8 cellular contexts compared by ENCODE assay signal in the genomic region with DNA sequence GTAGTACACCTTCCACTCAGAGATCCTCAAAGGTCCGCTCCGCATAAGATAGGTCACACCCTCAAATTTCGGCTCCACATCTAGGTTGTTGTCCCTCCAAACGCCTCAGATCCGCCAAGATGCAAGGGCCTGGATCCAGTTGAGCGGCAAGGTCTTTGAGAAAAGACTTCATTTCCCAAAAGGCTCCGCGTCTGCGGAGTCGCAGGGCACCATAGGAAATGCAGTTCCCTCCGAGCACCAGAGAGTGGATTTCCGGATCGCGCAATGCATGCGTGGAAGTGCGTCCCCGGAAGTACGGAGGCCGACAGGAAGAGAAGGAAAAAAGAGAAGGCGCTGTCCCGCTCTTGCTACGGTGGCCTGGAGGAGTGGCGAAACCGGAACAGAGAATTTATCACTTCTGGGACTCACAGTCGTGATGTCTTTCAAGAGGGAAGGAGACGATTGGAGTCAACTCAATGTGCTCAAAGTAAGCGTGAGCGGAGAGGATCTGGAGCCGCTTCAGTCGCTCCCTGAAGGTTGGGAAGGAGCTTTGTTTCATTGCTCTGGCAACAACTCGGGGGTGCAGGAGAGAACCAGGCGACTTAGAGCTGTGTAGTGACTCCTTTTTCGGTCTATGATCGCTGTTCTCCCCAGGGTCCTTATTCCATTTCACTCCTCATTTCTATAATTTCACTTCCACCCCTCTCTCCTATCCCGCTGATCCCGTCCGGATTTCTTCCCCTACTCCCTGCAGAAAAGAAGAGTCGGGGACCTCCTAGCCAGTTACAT. TPM values are rescaled to one million over a fixed set of nuclear protein-coding genes. Genes with fewer than 3 reads are reported as not detected.
A peak's percentile ranks its signal among the peaks of the same experiment; 100 is the strongest.
DNase-seq lines count a peak whose midpoint lies in the region; ATAC-seq and TF ChIP-seq lines count a peak whose summit lies in the region.

A gene with protein sequence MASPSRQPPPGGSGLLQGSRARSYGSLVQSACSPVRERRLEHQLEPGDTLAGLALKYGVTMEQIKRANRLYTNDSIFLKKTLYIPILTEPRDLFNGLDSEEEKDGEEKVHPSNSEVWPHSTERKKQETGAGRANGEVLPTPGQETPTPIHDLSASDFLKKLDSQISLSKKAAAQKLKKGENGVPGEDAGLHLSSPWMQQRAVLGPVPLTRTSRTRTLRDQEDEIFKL (minus strand): TSS at position 165 of the 768 bp plus-strand sequence. CDS start 644 bp downstream, outside the sequence.
A gene with protein sequence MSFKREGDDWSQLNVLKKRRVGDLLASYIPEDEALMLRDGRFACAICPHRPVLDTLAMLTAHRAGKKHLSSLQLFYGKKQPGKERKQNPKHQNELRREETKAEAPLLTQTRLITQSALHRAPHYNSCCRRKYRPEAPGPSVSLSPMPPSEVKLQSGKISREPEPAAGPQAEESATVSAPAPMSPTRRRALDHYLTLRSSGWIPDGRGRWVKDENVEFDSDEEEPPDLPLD (plus strand): TSS at position 407 of the 768 bp plus-strand sequence. CDS start 9 bp downstream, at position 416.

- H3K9ac ChIP-seq in smooth muscle cell (ENCODE audit: low read depth): peak within 1 kb of the TSS; percentile 63

- TF ChIP-seq CTCF in activated B cell treated with CpG ODN at 0.5 μM for 24 hours (IDR thresholded peaks at IDR 0.05) (no peak), smooth muscle cell (IDR thresholded peaks at IDR 0.05; ENCODE audit: borderline replicate concordance, insufficient read depth, poor library complexity, severe bottlenecking) (no peak)

- peaks cover 12% of the 10 kb centered on the region for H3K4me1 ChIP-seq in smooth muscle cell (ENCODE audit: low read depth)

- H3K36me3 Mint-ChIP-seq in activated B cell treated with CpG ODN at 0.5 μM for 24 hours (ENCODE audit: low read depth) (peaks cover 53% of the 10 kb centered on the region), immature natural killer cell (peaks cover 12 to 26% (median 19%) of the 10 kb centered on the region in 3 donors)

- H2AFZ ChIP-seq in smooth muscle cell (ENCODE audit: low read depth): peak within 1 kb of the TSS; percentile 92

- H3K4me3 ChIP-seq in smooth muscle cell: peak within 1 kb of the TSS; percentile 60

- in situ Hi-C loops in GM18951 (cut with MboI; ENCODE audit: low sequenced_read_pairs, unreplicated experiment): no loop called here

- H3K79me2 ChIP-seq in smooth muscle cell (ENCODE audit: low read depth): peaks cover 6% of the 10 kb centered on the region

- intact Hi-C loops in activated B cell treated with CpG ODN at 0.5 μM for 24 hours (cut with micrococcal nuclease): loop anchor here (1.0 to 10.0 kb wide), 8 partner anchors 10 to 449 kb away; partner anchors contain the start of genes PIP5K1A, PSMD4, SEMA6C and SNX27

- 1% methylated on average over 38 of the region's 38 CpGs for WGBS in smooth muscle cell (ENCODE audit: low lambda C conversion rate)

- POLR2A ChIA-PET in activated B cell treated with CpG ODN at 0.5 μM for 24 hours (lab: Charles Lee): interaction anchor here (0.6 to 2.5 kb wide), 10 partner anchors 9 to 802 kb away, joined by 3 to 22 read pairs (median 4); partner anchors contain the start of genes MLLT11, PSMD4, RPRD2 and TNFAIP8L2

- H3F3A ChIP-seq in smooth muscle cell (ENCODE audit: low read depth): peaks cover 10% of the 10 kb centered on the region

- H3K27ac ChIP-seq in caudate nucleus (ENCODE audit: low read depth, low read length) (peak within 1 kb of the TSS; percentile 86), smooth muscle cell (ENCODE audit: low read depth) (peak within 1 kb of the TSS; percentile 73)

- H3K4me1 Mint-ChIP-seq in activated B cell treated with CpG ODN at 0.5 μM for 24 hours (peaks cover 37% of the 10 kb centered on the region), immature natural killer cell (peaks cover 42 to 51% of the 10 kb centered on the region in 2 donors)

- H3K36me3 ChIP-seq in smooth muscle cell (ENCODE audit: low read depth): no peaks in the 10 kb centered on the region

- no peaks in the 10 kb centered on the region for H3K9me3 ChIP-seq in smooth muscle cell (replicated peaks; ENCODE audit: low read depth)

- peak; percentile 93 for DNase-seq in AG08396 (ENCODE audit: low spot score)
- DNase-seq in NCI-H226: peak; percentile 99
- DNase-seq in activated B cell treated with CpG ODN at 0.5 μM for 24 hours: peak; percentile 87
- DNase-seq in caudate nucleus (lab: John Stamatoyannopoulos, UW): peak; percentile 68 to 99 (median 95)
- DNase-seq in immature natural killer cell: peak; percentile 95 to 97 (median 96)
- DNase-seq in smooth muscle cell (lab: John Stamatoyannopoulos, UW; ENCODE audit: unreplicated experiment): peak; percentile 66

- H3K9me3 Mint-ChIP-seq in activated B cell treated with CpG ODN at 0.5 μM for 24 hours (no peaks in the 10 kb centered on the region), immature natural killer cell (no peaks in the 10 kb centered on the region)

- peak within 1 kb of the TSS; percentile 92 for H3K4me3 Mint-ChIP-seq in activated B cell treated with CpG ODN at 0.5 μM for 24 hours
- peak within 1 kb of the TSS; percentile 94 to 100 (median 99) for H3K4me3 Mint-ChIP-seq in immature natural killer cell

- peak within 1 kb of the TSS; percentile 96 for H3K4me2 ChIP-seq in smooth muscle cell

- H3K27me3 Mint-ChIP-seq in activated B cell treated with CpG ODN at 0.5 μM for 24 hours (no peaks in the 10 kb centered on the region), immature natural killer cell (ENCODE audit: low read depth in 3 of 3) (peaks cover 9 to 15% (median 10%) of the 10 kb centered on the region in 3 donors)

- TF ChIP-seq POLR2A in GM18951 (IDR thresholded peaks at IDR 0.05; ENCODE audit: extremely low read depth, insufficient read depth, insufficient read length): peak; percentile 73

- ATAC-seq in HG03175 (IDR thresholded peaks at IDR 0.05; ENCODE audit: unreplicated experiment): peak; percentile 92
- ATAC-seq in activated B cell treated with CpG ODN at 0.5 μM for 24 hours (ENCODE audit: low read depth): peak; percentile 96

- no peaks in the 10 kb centered on the region for H3K27me3 ChIP-seq in smooth muscle cell (ENCODE audit: low read depth)

- H3K27ac Mint-ChIP-seq in activated B cell treated with CpG ODN at 0.5 μM for 24 hours: peak within 1 kb of the TSS; percentile 89
- H3K27ac Mint-ChIP-seq in immature natural killer cell: peak within 1 kb of the TSS; percentile 91 to 98 (median 95)

- H4K20me1 ChIP-seq in smooth muscle cell (ENCODE audit: low read depth): no peaks in the 10 kb centered on the region

- CTCF ChIA-PET in activated B cell treated with CpG ODN at 0.5 μM for 24 hours (lab: Charles Lee): interaction anchor here (2.7 kb wide), 1 partner anchor 66 kb away, joined by 8 read pairs; no protein-coding TSS in a partner anchor

RNA-seq across cellular contexts. Expression of the first gene that starts in this region (rescaled TPM):
- total RNA-seq in activated B cell treated with CpG ODN at 0.5 μM for 24 hours (4.9 and 5.4 TPM in 2 replicates), smooth muscle cell (9.7 and 17.8 TPM in 2 replicates)
- polyA plus RNA-seq in immature natural killer cell (under 1 TPM in 1 of 3 donors, not detected in 2; 0.29 TPM), smooth muscle cell (1.9 and 2.5 TPM in 2 replicates)

RNA-seq across cellular contexts. Expression of the second gene that starts in this region (rescaled TPM):
- 52.8 and 58.2 TPM in 2 replicates for total RNA-seq in activated B cell treated with CpG ODN at 0.5 μM for 24 hours
- polyA plus RNA-seq in immature natural killer cell: 100 to 1,000 TPM in 1 of 3 donors, 10 to 100 TPM in 2; 79.4 to 122 (median 96.4) TPM
- total RNA-seq in smooth muscle cell: 49.7 and 58.6 TPM in 2 replicates
- polyA plus RNA-seq in smooth muscle cell: 94.8 and 105 TPM in 2 replicates

Comparison
In these comparisons a context has a peak if more than half of its experiments do, and no peak if none do; other contexts are left out.
1. Peak in every context shown above with its lines: DNase-seq, ATAC-seq, H3K4me3 ChIP-seq and H3K27ac ChIP-seq.